In the genomic region with DNA sequence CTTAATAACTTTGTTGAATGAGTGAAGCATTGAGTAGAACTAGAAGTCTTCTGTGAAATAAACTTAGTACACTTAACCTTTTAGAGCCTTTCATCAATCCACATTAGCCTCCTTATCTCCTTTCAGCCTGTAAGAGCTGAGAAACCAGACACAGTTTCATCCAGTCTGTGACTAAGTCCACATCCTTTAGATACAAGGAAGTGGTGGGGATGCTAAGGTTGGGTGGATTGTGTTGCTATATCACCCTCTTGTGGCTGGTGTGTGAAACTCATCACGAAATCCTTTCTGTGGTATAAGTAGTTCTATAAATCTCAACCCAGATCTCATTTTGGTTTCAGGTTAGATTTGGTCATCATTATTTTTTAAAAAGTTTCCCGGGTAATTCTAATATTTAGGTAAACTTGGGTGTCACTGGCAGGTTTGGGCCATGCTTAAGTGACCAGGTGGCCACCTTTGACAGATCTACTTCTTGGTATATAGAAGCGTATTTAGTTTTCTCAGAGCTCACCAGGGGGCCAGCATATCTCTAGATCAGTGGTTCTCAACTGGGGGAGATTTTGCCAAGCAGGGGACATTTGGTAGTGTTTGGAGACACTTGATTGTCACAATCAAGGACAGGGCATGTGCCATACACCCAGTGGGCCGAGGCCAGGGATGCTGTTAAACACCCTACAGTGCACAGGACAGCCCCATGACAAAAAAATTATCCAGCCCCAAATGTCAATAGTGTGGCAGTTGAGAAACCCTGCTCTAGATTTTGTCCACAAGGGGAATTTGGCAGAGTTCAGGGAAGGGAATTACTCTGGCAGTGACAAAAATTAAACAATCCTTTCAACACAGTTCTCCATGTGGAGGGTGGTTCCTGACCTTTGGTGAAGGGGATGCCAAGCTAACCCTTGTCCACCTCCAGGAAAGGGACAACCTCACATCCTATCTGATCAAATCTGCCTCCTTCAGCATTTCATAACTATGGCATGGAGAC, we compare ENCODE assay signal across 8 cellular contexts. TPM values are rescaled to one million over a fixed set of nuclear protein-coding genes. Genes with fewer than 3 reads are reported as not detected.
DNase-seq lines count a peak whose midpoint lies in the region; ATAC-seq lines count a peak whose summit lies in the region.

No MANE protein-coding gene starts in this region.

- no peaks in the 10 kb centered on the region for H3K27me3 ChIP-seq in BLaER1

- H3K9ac ChIP-seq in BLaER1 = peak overlapping the region; percentile 32; the same call in 1 of the 2 replicates

- peaks cover 26% of the 10 kb centered on the region for H3K9me3 ChIP-seq in BLaER1

- peak overlapping the region; percentile 72 for H3K27ac ChIP-seq in BLaER1

- no peak overlapping the region for H3K4me3 ChIP-seq in BLaER1

- H3K4me1 ChIP-seq in BLaER1 = peaks cover 73% of the 10 kb centered on the region

- intact Hi-C loops in left colon (cut with DNase I, micrococcal nuclease) = loop anchor here (5.0 kb wide), 1 partner anchor 180 kb away; no protein-coding TSS in a partner anchor

- H3K36me3 ChIP-seq in BLaER1 = peaks cover 60% of the 10 kb centered on the region

- H4K20me1 ChIP-seq in BLaER1 = no peaks in the 10 kb centered on the region

- ATAC-seq in GM18519 (IDR thresholded peaks at IDR 0.05; ENCODE audit: low FRiP score, unreplicated experiment) = peak; percentile 59
- ATAC-seq in HG03039 (IDR thresholded peaks at IDR 0.05; ENCODE audit: unreplicated experiment) = peak; percentile 51
- peak; percentile 99 for ATAC-seq in left colon

- peak; percentile 74 for DNase-seq in NCI-H2029 (lab: John Stamatoyannopoulos, UW)
- DNase-seq in T-helper 22 cell (ENCODE audit: low read depth) = peak; percentile 46
- DNase-seq in cerebellum (ENCODE audit: low spot score) = peak; percentile 70
- DNase-seq in left colon = peak; percentile 22 to 36
- DNase-seq in stromal cell of bone marrow (ENCODE audit: low read depth) = peak; percentile 48

- H3K4me2 ChIP-seq in BLaER1 = peak overlapping the region; percentile 56

RNA-seq across cellular contexts. Expression of gene CD84, which starts 28.0 kb away (rescaled TPM):
- 2.1 TPM for total RNA-seq in cerebellum
- 1 to 10 TPM; 2.1 to 6.2 TPM for total RNA-seq in left colon

RNA-seq across cellular contexts. Expression of gene SLAMF1, which starts 39.5 kb away (rescaled TPM):
- total RNA-seq in cerebellum (not detected), left colon (1 to 10 TPM in 1 of 2 donors, under 1 TPM in 1; 0.92 to 2.0 TPM)
